ENCODE assay signal across 10 cellular contexts in genomic region chr17:76560036-76560876, GRCh38. TPM values are rescaled to one million over a fixed set of nuclear protein-coding genes. Genes with fewer than 3 reads are reported as not detected.
A peak's percentile ranks its signal among the peaks of the same experiment; 100 is the strongest.
DNase-seq lines count a peak whose midpoint lies in the region; ATAC-seq and TF ChIP-seq lines count a peak whose summit lies in the region.
"Had no signal": no experiment of that assay in that cellular context is flagged by ENCODE, and none has a peak within 500 bp of the region (broad histone marks: within the 10 kb centered on the region; RNA-seq: fewer than 3 reads in every experiment).

No MANE protein-coding gene starts in this region.

- peaks cover 41% of the 10 kb centered on the region for H3K79me2 ChIP-seq in fibroblast of lung (ENCODE audit: control insufficient read depth, insufficient read depth, low read length)

- POLR2A ChIA-PET in RWPE1 (lab: Yijun Ruan, JAX; ENCODE audit: low non-redundant PET) = no interaction called here

- no peak for TF ChIP-seq CTCF in RWPE1 (conservative IDR thresholded peaks at IDR 0.05; ENCODE audit: low read depth)
- no peak for TF ChIP-seq CTCF in fibroblast of lung (conservative IDR thresholded peaks at IDR 0.05 in 1 of 2, IDR thresholded peaks at IDR 0.05 in 1 of 2; ENCODE audit: low read depth in 1 of 2, low read length in 2 of 2)
- no peak for TF ChIP-seq CTCF in coronary artery (IDR thresholded peaks at IDR 0.05)

- no peaks in the 10 kb centered on the region for H3K27me3 ChIP-seq in fibroblast of lung (ENCODE audit: control insufficient read depth, insufficient read depth, low read length)

- ATAC-seq in stimulated activated naive B cell treated with anti-CD40 and anti-IgM and Interleukin-4, amounts not matched to agents 10 μg/mL and 1 μg/mL and 100 μg/mL, for 72 hours (replicated peaks) = no peak
- ATAC-seq in HG03097 (IDR thresholded peaks at IDR 0.05; ENCODE audit: low FRiP score, unreplicated experiment) = no peak

- H3K27me3 Mint-ChIP-seq in activated T-cell treated with anti-CD3 and anti-CD28 coated beads, Interleukin-2, amount 50 U/mL, for 24 hours = no peaks in the 10 kb centered on the region
- no peaks in the 10 kb centered on the region for H3K27me3 Mint-ChIP-seq in stimulated activated naive B cell treated with anti-CD40 and anti-IgM and Interleukin-4, amounts not matched to agents 10 μg/mL and 1 μg/mL and 100 μg/mL, for 72 hours

- H3K27ac Mint-ChIP-seq in activated T-cell treated with anti-CD3 and anti-CD28 coated beads, Interleukin-2, amount 50 U/mL, for 24 hours = peak overlapping the region; percentile 88
- H3K27ac Mint-ChIP-seq in stimulated activated naive B cell treated with anti-CD40 and anti-IgM and Interleukin-4, amounts not matched to agents 10 μg/mL and 1 μg/mL and 100 μg/mL, for 72 hours = peak overlapping the region; percentile 91

- no peaks in the 10 kb centered on the region for H3K9me3 Mint-ChIP-seq in activated T-cell treated with anti-CD3 and anti-CD28 coated beads, Interleukin-2, amount 50 U/mL, for 24 hours
- H3K9me3 Mint-ChIP-seq in stimulated activated naive B cell treated with anti-CD40 and anti-IgM and Interleukin-4, amounts not matched to agents 10 μg/mL and 1 μg/mL and 100 μg/mL, for 72 hours = no peaks in the 10 kb centered on the region

- peaks cover 17% of the 10 kb centered on the region for H3K4me1 ChIP-seq in fibroblast of lung (ENCODE audit: control insufficient read depth, extremely low read depth, insufficient read depth, low read length)

- no peaks in the 10 kb centered on the region for H4K20me1 ChIP-seq in fibroblast of lung (ENCODE audit: control insufficient read depth, extremely low read depth, insufficient read depth, low read length)

- CTCF ChIA-PET in RWPE1 (lab: Yijun Ruan, JAX) = interaction anchor here (0.6 to 3.8 kb wide), 4 partner anchors 33 to 151 kb away, joined by 3 to 14 read pairs (median 10); no protein-coding TSS in a partner anchor

- peaks cover 83% of the 10 kb centered on the region for H3K36me3 Mint-ChIP-seq in activated T-cell treated with anti-CD3 and anti-CD28 coated beads, Interleukin-2, amount 50 U/mL, for 24 hours (ENCODE audit: low read depth)
- H3K36me3 Mint-ChIP-seq in stimulated activated naive B cell treated with anti-CD40 and anti-IgM and Interleukin-4, amounts not matched to agents 10 μg/mL and 1 μg/mL and 100 μg/mL, for 72 hours = peaks cover 21 to 40% of the 10 kb centered on the region in 2 donors

- peak overlapping the region; percentile 99 for H3K4me3 Mint-ChIP-seq in activated T-cell treated with anti-CD3 and anti-CD28 coated beads, Interleukin-2, amount 50 U/mL, for 24 hours
- peak overlapping the region; percentile 25 to 69 for H3K4me3 Mint-ChIP-seq in stimulated activated naive B cell treated with anti-CD40 and anti-IgM and Interleukin-4, amounts not matched to agents 10 μg/mL and 1 μg/mL and 100 μg/mL, for 72 hours

- H2AFZ ChIP-seq in fibroblast of lung (ENCODE audit: low read length) = no peak overlapping the region

- no peaks in the 10 kb centered on the region for H3K9me3 ChIP-seq in fibroblast of lung (ENCODE audit: control insufficient read depth, insufficient read depth, low read depth, low read length)

- peak overlapping the region in 2 of 4 experiments; percentile 32 to 87 for H3K4me3 ChIP-seq in fibroblast of lung (replicated peaks in 1 of 4; ENCODE audit: control extremely low read depth in 1 of 4, insufficient read depth in 1 of 4, low read depth in 3 of 4, low read length in 4 of 4)
- H3K4me3 ChIP-seq in coronary artery = no peak overlapping the region

- no peaks in the 10 kb centered on the region for H3K36me3 ChIP-seq in fibroblast of lung (ENCODE audit: control insufficient read depth, insufficient read depth, low read length)

- DNase-seq in activated T-cell treated with anti-CD3 and anti-CD28 coated beads, Interleukin-2, amount 50 U/mL, for 24 hours = no peak
- DNase-seq in activated T-cell treated with anti-CD3 and anti-CD28 coated beads for 4 hours = no peak
- no peak for DNase-seq in RWPE1 (ENCODE audit: low spot score)
- no peak for DNase-seq in fibroblast of lung (ENCODE audit: low read depth in 2 of 2)
- no peak for DNase-seq in stimulated activated naive B cell treated with anti-CD40 and anti-IgM and Interleukin-4, amounts not matched to agents 10 μg/mL and 1 μg/mL and 100 μg/mL, for 72 hours
- no peak for DNase-seq in ecto neural progenitor cell (ENCODE audit: low spot score)
- DNase-seq in coronary artery (ENCODE audit: low spot score) = no peak
- DNase-seq: anterior cingulate cortex, SHP77 treated with DMSO at 0.1 percent for 48 hours had no signal

- H3K4me1 Mint-ChIP-seq in activated T-cell treated with anti-CD3 and anti-CD28 coated beads, Interleukin-2, amount 50 U/mL, for 24 hours (ENCODE audit: low read depth) = peaks cover 69% of the 10 kb centered on the region
- peaks cover 30 to 68% of the 10 kb centered on the region in 2 donors for H3K4me1 Mint-ChIP-seq in stimulated activated naive B cell treated with anti-CD40 and anti-IgM and Interleukin-4, amounts not matched to agents 10 μg/mL and 1 μg/mL and 100 μg/mL, for 72 hours

- H3K4me2 ChIP-seq in fibroblast of lung (ENCODE audit: extremely low read depth, insufficient read depth, low read length) = peak overlapping the region; percentile 62

- peak overlapping the region; percentile 98 for H3K27ac ChIP-seq in RWPE1
- no peak overlapping the region for H3K27ac ChIP-seq in fibroblast of lung (ENCODE audit: insufficient read depth, low read length)
- no peak overlapping the region for H3K27ac ChIP-seq in coronary artery

- no peak overlapping the region for H3K9ac ChIP-seq in fibroblast of lung (ENCODE audit: insufficient read depth, low read length)

RNA-seq across cellular contexts. Expression of gene PRCD, which starts 20.4 kb away (rescaled TPM):
- total RNA-seq in fibroblast of lung = 4.1 and 4.3 TPM in 2 replicates
- polyA plus RNA-seq in fibroblast of lung = 0.72 and 0.89 TPM in 2 replicates
- polyA plus RNA-seq in fibroblast of lung (2012) = 1.1 and 2.0 TPM in 2 replicates
- polyA minus RNA-seq in fibroblast of lung (ENCODE audit: low replicate concordance) = not detected in 2 replicates

RNA-seq across cellular contexts. Expression of gene CYGB, which starts 22.7 kb away (rescaled TPM):
- 12.4 and 19.5 TPM in 2 replicates for total RNA-seq in fibroblast of lung
- 9.1 and 10.0 TPM in 2 replicates for polyA plus RNA-seq in fibroblast of lung
- polyA plus RNA-seq in fibroblast of lung (2012) = 19.9 and 25.0 TPM in 2 replicates
- polyA minus RNA-seq in fibroblast of lung (ENCODE audit: low replicate concordance) = 15.1 and 19.0 TPM in 2 replicates

RNA-seq across cellular contexts. Expression of gene ST6GALNAC2, which starts 25.4 kb away (rescaled TPM):
- 0.83 and 1.0 TPM in 2 replicates for total RNA-seq in fibroblast of lung
- 0.42 and 1.3 TPM in 2 replicates for polyA plus RNA-seq in fibroblast of lung
- polyA plus RNA-seq in fibroblast of lung (2012) = 0.40 and 1.5 TPM in 2 replicates
- 3.4 TPM in 1 of 2 replicates, not detected in the other for polyA minus RNA-seq in fibroblast of lung (ENCODE audit: low replicate concordance)

RNA-seq across cellular contexts. Expression of gene RHBDF2, which starts 59.0 kb away (rescaled TPM):
- 3.9 and 5.1 TPM in 2 replicates for total RNA-seq in fibroblast of lung
- polyA plus RNA-seq in fibroblast of lung = 0.94 and 1.7 TPM in 2 replicates
- polyA plus RNA-seq in fibroblast of lung (2012) = 2.8 TPM in 2 replicates
- 2.4 and 3.9 TPM in 2 replicates for polyA minus RNA-seq in fibroblast of lung (ENCODE audit: low replicate concordance)
